In genomic region chr16:64089697-64090096, GRCh38 we compare ENCODE assay signal across 9 cellular contexts.
DNase-seq lines count a peak whose midpoint lies in the region; ATAC-seq and TF ChIP-seq lines count a peak whose summit lies in the region.
"Had no signal": no experiment of that assay in that cellular context is flagged by ENCODE, and none has a peak within 500 bp of the region (broad histone marks: within the 10 kb centered on the region; RNA-seq: fewer than 3 reads in every experiment).

No MANE protein-coding gene starts in this region.

- H3K27ac ChIP-seq in adrenal gland = no peak overlapping the region

- H3K4me3 ChIP-seq in AG09309 (ENCODE audit: control insufficient read depth, low read depth, low read length) = no peak overlapping the region
- no peak overlapping the region for H3K4me3 ChIP-seq in adrenal gland

- no peaks in the 10 kb centered on the region for H3K27me3 Mint-ChIP-seq in activated CD4-positive, alpha-beta T cell treated with anti-CD3 and anti-CD28 coated beads for 36 hours
- H3K27me3 Mint-ChIP-seq in activated T-cell treated with anti-CD3 and anti-CD28 coated beads, Interleukin-2, amount 50 U/mL, for 4 hours (ENCODE audit: low read depth) = no peaks in the 10 kb centered on the region
- H3K27me3 Mint-ChIP-seq: central memory CD8-positive, alpha-beta T cell had no signal

- DNase-seq in AG09309 (ENCODE audit: low read depth) (no peak), HT1080 (ENCODE audit: low read depth) (peak; percentile 40), adrenal gland (no peak), left kidney (ENCODE audit: low read depth, low spot score) (peak; percentile 49)
- no peak for DNase-seq in activated CD4-positive, alpha-beta T cell treated with anti-CD3 and anti-CD28 coated beads for 36 hours
- no peak for DNase-seq in activated T-cell treated with anti-CD3 and anti-CD28 coated beads, Interleukin-2, amount 50 U/mL, for 4 hours

- CTCF ChIA-PET in activated CD4-positive, alpha-beta T cell treated with anti-CD3 and anti-CD28 coated beads for 36 hours (lab: Charles Lee) = interaction anchor here (1.0 kb wide), 1 partner anchor 12 kb away, joined by 3 read pairs; no protein-coding TSS in a partner anchor

- TF ChIP-seq CTCF in AG09309 (IDR thresholded peaks at IDR 0.05; ENCODE audit: control insufficient read depth, insufficient read depth, low read depth, low read length, missing control alignments) (peak; percentile 62), adrenal gland (IDR thresholded peaks at IDR 0.05) (peak; percentile 4 to 57 (median 43))

- TF ChIP-seq POLR2A in adrenal gland (IDR thresholded peaks at IDR 0.05) = no peak

- H3K36me3 ChIP-seq in adrenal gland (replicated peaks in 1 of 2) = no peaks in the 10 kb centered on the region

- H3K4me1 Mint-ChIP-seq in activated CD4-positive, alpha-beta T cell treated with anti-CD3 and anti-CD28 coated beads for 36 hours = no peaks in the 10 kb centered on the region
- no peaks in the 10 kb centered on the region for H3K4me1 Mint-ChIP-seq in activated T-cell treated with anti-CD3 and anti-CD28 coated beads, Interleukin-2, amount 50 U/mL, for 4 hours (ENCODE audit: low read depth)
- H3K4me1 Mint-ChIP-seq: central memory CD8-positive, alpha-beta T cell had no signal

- no peaks in the 10 kb centered on the region for H3K27me3 ChIP-seq in adrenal gland

- H3K4me1 ChIP-seq in adrenal gland (replicated peaks in 1 of 2) = no peaks in the 10 kb centered on the region

- ATAC-seq in HG03139 (IDR thresholded peaks at IDR 0.05; ENCODE audit: unreplicated experiment) = no peak
- no peak for ATAC-seq in activated CD4-positive, alpha-beta T cell treated with anti-CD3 and anti-CD28 coated beads for 36 hours
- ATAC-seq in activated T-cell treated with anti-CD3 and anti-CD28 coated beads, Interleukin-2, amount 50 U/mL, for 4 hours = no peak
- ATAC-seq in GM21723 (IDR thresholded peaks at IDR 0.05; ENCODE audit: unreplicated experiment) = no peak

- no peak overlapping the region for H3K4me3 Mint-ChIP-seq in activated CD4-positive, alpha-beta T cell treated with anti-CD3 and anti-CD28 coated beads for 36 hours
- no peak overlapping the region for H3K4me3 Mint-ChIP-seq in activated T-cell treated with anti-CD3 and anti-CD28 coated beads, Interleukin-2, amount 50 U/mL, for 4 hours
- H3K4me3 Mint-ChIP-seq: central memory CD8-positive, alpha-beta T cell had no signal

- H3K9me3 ChIP-seq in adrenal gland (replicated peaks in 1 of 3) = no peaks in the 10 kb centered on the region

- intact Hi-C loops in adrenal gland (cut with DNase I) = loop anchor here in 1 of 2 donors (10.0 kb wide), 1 partner anchor 365 kb away; no protein-coding TSS in a partner anchor
- intact Hi-C loops in activated CD4-positive, alpha-beta T cell treated with anti-CD3 and anti-CD28 coated beads for 36 hours (cut with DNase I, micrococcal nuclease) = loop anchor here in 1 of 2 experiments (5.0 kb wide), 1 partner anchor 1028 kb away; no protein-coding TSS in a partner anchor

- POLR2A ChIA-PET in activated CD4-positive, alpha-beta T cell treated with anti-CD3 and anti-CD28 coated beads for 36 hours (lab: Charles Lee) = no interaction called here

- peaks cover 11% of the 10 kb centered on the region for H3K9me3 Mint-ChIP-seq in activated CD4-positive, alpha-beta T cell treated with anti-CD3 and anti-CD28 coated beads for 36 hours (ENCODE audit: low read depth)
- peaks cover 28% of the 10 kb centered on the region for H3K9me3 Mint-ChIP-seq in activated T-cell treated with anti-CD3 and anti-CD28 coated beads, Interleukin-2, amount 50 U/mL, for 4 hours

- no peak overlapping the region for H3K27ac Mint-ChIP-seq in activated CD4-positive, alpha-beta T cell treated with anti-CD3 and anti-CD28 coated beads for 36 hours

- no peaks in the 10 kb centered on the region for H3K36me3 Mint-ChIP-seq in activated CD4-positive, alpha-beta T cell treated with anti-CD3 and anti-CD28 coated beads for 36 hours (ENCODE audit: low read depth)
- H3K36me3 Mint-ChIP-seq in activated T-cell treated with anti-CD3 and anti-CD28 coated beads, Interleukin-2, amount 50 U/mL, for 4 hours (ENCODE audit: insufficient read depth) = no peaks in the 10 kb centered on the region

Comparison
In these comparisons a context has a peak if more than half of its experiments do, and no peak if none do; other contexts are left out.
1. DNase-seq: peak in HT1080 (single experiment) and left kidney (single experiment); none in AG09309 (single experiment), adrenal gland (0 of 7), activated CD4-positive, alpha-beta T cell treated with anti-CD3 and anti-CD28 coated beads for 36 hours (single experiment) and activated T-cell treated with anti-CD3 and anti-CD28 coated beads, Interleukin-2, amount 50 U/mL, for 4 hours (single experiment).